In the genomic region with DNA sequence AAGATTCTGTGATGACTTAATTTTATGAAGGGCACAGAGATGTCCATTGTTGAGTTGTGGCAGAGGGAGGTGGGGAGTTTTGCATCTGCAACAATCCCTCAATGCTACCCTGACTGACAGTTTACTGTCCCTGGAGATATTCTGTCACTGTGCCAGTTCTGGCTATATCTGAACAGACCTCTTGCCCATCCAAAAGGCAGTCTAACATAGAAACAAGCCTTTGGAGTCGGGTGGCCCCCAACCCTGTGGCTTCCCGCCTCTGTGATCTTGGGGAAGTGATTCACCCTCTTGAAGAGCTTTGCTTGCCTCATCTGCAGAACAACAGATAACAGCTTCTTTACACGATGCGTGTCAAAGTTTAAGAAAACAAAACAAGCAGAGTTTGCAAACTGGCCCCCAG, we compare ENCODE assay signal across 1 cellular context.
TF ChIP-seq lines count a peak whose summit lies in the region.

No MANE protein-coding gene starts in this region.

TF ChIP-seq in HepG2, 621 proteins besides CTCF, POLR2A, EP300 and RAD21 (continued from another document and continues in another):
- TF ChIP-seq ZNF329 (CRISPR knock-in tag; IDR thresholded peaks at IDR 0.05; ENCODE audit: low read depth) (no peak), SP2 (CRISPR knock-in tag; IDR thresholded peaks at IDR 0.05) (no peak), ZSCAN12 (CRISPR knock-in tag; IDR thresholded peaks at IDR 0.05) (no peak), HMGA1 (CRISPR knock-in tag; conservative IDR thresholded peaks at IDR 0.05) (no peak), FOSL2 (CRISPR knock-in tag; IDR thresholded peaks at IDR 0.05) (peak; percentile 90), HNF4A (CRISPR knock-in tag; IDR thresholded peaks at IDR 0.05) (no peak), ESRRA (CRISPR knock-in tag; IDR thresholded peaks at IDR 0.05; ENCODE audit: low read depth) (no peak), ZSCAN20 (CRISPR knock-in tag; IDR thresholded peaks at IDR 0.05; ENCODE audit: borderline replicate concordance) (no peak), ZIK1 (CRISPR knock-in tag; IDR thresholded peaks at IDR 0.05; ENCODE audit: borderline replicate concordance, low read depth) (no peak), SATB2 (CRISPR knock-in tag; IDR thresholded peaks at IDR 0.05) (no peak), SUZ12 (IDR thresholded peaks at IDR 0.05; ENCODE audit: low read depth, low read length) (no peak), RNF219 (CRISPR knock-in tag; IDR thresholded peaks at IDR 0.05) (no peak), ZSCAN9 (CRISPR knock-in tag; IDR thresholded peaks at IDR 0.05; ENCODE audit: borderline replicate concordance) (no peak), CEBPB (IDR thresholded peaks at IDR 0.05; ENCODE audit: borderline replicate concordance, low read depth, low read length) (no peak), PHF20 (CRISPR knock-in tag; IDR thresholded peaks at IDR 0.05) (no peak), ZNF530 (CRISPR knock-in tag; IDR thresholded peaks at IDR 0.05; ENCODE audit: low read depth) (no peak), HIC2 (CRISPR knock-in tag; IDR thresholded peaks at IDR 0.05; ENCODE audit: low read depth) (no peak), ZMYM2 (CRISPR knock-in tag; IDR thresholded peaks at IDR 0.05) (no peak), TBL1XR1 (IDR thresholded peaks at IDR 0.05; ENCODE audit: borderline replicate concordance, low read length, partially characterized antibody) (no peak), TIGD3 (CRISPR knock-in tag; IDR thresholded peaks at IDR 0.05; ENCODE audit: borderline replicate concordance) (no peak), SMYD3 (CRISPR knock-in tag; IDR thresholded peaks at IDR 0.05) (no peak), ZNF24 (IDR thresholded peaks at IDR 0.05) (no peak), ERF (CRISPR knock-in tag; IDR thresholded peaks at IDR 0.05) (peak; percentile 34; the same call in 1 of the 2 replicates), SNAPC2 (CRISPR knock-in tag; IDR thresholded peaks at IDR 0.05) (no peak), ZNF781 (CRISPR knock-in tag; IDR thresholded peaks at IDR 0.05; ENCODE audit: borderline replicate concordance, not compliant biosample characterization) (no peak), POLR2AphosphoS5 (IDR thresholded peaks at IDR 0.05; ENCODE audit: low read depth, low read length) (no peak), ZNF792 (CRISPR knock-in tag; IDR thresholded peaks at IDR 0.05) (no peak), NCOR1 (IDR thresholded peaks at IDR 0.05; ENCODE audit: borderline replicate concordance, low read length) (no peak), ZNF607 (CRISPR knock-in tag; IDR thresholded peaks at IDR 0.05; ENCODE audit: borderline replicate concordance) (no peak), ZNF501 (CRISPR knock-in tag; IDR thresholded peaks at IDR 0.05) (no peak), SOX6 (IDR thresholded peaks at IDR 0.05) (no peak), SOX6 (CRISPR knock-in tag; IDR thresholded peaks at IDR 0.05) (no peak), FOSL1 (CRISPR knock-in tag; IDR thresholded peaks at IDR 0.05; ENCODE audit: borderline replicate concordance) (peak; percentile 60; the same call in 1 of the 2 replicates), ZBTB8A (CRISPR knock-in tag; IDR thresholded peaks at IDR 0.05; ENCODE audit: borderline replicate concordance, low read depth) (no peak), ZNF564 (CRISPR knock-in tag; IDR thresholded peaks at IDR 0.05) (no peak), ZNF431 (CRISPR knock-in tag; IDR thresholded peaks at IDR 0.05; ENCODE audit: borderline replicate concordance, low read depth) (no peak), NR3C1 (CRISPR knock-in tag; IDR thresholded peaks at IDR 0.05) (no peak), TBP (CRISPR knock-in tag; IDR thresholded peaks at IDR 0.05) (no peak), FIP1L1 (IDR thresholded peaks at IDR 0.05; ENCODE audit: borderline replicate concordance, insufficient read depth, low read depth, low read length) (no peak), PAX8 (CRISPR knock-in tag; IDR thresholded peaks at IDR 0.05; ENCODE audit: borderline replicate concordance) (no peak), CHCHD3 (CRISPR knock-in tag; IDR thresholded peaks at IDR 0.05) (no peak)
- TF ChIP-seq, protein P1, sequence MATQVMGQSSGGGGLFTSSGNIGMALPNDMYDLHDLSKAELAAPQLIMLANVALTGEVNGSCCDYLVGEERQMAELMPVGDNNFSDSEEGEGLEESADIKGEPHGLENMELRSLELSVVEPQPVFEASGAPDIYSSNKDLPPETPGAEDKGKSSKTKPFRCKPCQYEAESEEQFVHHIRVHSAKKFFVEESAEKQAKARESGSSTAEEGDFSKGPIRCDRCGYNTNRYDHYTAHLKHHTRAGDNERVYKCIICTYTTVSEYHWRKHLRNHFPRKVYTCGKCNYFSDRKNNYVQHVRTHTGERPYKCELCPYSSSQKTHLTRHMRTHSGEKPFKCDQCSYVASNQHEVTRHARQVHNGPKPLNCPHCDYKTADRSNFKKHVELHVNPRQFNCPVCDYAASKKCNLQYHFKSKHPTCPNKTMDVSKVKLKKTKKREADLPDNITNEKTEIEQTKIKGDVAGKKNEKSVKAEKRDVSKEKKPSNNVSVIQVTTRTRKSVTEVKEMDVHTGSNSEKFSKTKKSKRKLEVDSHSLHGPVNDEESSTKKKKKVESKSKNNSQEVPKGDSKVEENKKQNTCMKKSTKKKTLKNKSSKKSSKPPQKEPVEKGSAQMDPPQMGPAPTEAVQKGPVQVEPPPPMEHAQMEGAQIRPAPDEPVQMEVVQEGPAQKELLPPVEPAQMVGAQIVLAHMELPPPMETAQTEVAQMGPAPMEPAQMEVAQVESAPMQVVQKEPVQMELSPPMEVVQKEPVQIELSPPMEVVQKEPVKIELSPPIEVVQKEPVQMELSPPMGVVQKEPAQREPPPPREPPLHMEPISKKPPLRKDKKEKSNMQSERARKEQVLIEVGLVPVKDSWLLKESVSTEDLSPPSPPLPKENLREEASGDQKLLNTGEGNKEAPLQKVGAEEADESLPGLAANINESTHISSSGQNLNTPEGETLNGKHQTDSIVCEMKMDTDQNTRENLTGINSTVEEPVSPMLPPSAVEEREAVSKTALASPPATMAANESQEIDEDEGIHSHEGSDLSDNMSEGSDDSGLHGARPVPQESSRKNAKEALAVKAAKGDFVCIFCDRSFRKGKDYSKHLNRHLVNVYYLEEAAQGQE (IDR thresholded peaks at IDR 0.05; ENCODE audit: borderline replicate concordance in 1 of 2, low read depth in 1 of 2, low read length in 2 of 2) = no peak
- TF ChIP-seq, protein P2, sequence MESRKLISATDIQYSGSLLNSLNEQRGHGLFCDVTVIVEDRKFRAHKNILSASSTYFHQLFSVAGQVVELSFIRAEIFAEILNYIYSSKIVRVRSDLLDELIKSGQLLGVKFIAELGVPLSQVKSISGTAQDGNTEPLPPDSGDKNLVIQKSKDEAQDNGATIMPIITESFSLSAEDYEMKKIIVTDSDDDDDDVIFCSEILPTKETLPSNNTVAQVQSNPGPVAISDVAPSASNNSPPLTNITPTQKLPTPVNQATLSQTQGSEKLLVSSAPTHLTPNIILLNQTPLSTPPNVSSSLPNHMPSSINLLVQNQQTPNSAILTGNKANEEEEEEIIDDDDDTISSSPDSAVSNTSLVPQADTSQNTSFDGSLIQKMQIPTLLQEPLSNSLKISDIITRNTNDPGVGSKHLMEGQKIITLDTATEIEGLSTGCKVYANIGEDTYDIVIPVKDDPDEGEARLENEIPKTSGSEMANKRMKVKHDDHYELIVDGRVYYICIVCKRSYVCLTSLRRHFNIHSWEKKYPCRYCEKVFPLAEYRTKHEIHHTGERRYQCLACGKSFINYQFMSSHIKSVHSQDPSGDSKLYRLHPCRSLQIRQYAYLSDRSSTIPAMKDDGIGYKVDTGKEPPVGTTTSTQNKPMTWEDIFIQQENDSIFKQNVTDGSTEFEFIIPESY (CRISPR knock-in tag; IDR thresholded peaks at IDR 0.05) = peak; percentile 21; the same call in 1 of the 2 replicates
- TF ChIP-seq, protein P3, sequence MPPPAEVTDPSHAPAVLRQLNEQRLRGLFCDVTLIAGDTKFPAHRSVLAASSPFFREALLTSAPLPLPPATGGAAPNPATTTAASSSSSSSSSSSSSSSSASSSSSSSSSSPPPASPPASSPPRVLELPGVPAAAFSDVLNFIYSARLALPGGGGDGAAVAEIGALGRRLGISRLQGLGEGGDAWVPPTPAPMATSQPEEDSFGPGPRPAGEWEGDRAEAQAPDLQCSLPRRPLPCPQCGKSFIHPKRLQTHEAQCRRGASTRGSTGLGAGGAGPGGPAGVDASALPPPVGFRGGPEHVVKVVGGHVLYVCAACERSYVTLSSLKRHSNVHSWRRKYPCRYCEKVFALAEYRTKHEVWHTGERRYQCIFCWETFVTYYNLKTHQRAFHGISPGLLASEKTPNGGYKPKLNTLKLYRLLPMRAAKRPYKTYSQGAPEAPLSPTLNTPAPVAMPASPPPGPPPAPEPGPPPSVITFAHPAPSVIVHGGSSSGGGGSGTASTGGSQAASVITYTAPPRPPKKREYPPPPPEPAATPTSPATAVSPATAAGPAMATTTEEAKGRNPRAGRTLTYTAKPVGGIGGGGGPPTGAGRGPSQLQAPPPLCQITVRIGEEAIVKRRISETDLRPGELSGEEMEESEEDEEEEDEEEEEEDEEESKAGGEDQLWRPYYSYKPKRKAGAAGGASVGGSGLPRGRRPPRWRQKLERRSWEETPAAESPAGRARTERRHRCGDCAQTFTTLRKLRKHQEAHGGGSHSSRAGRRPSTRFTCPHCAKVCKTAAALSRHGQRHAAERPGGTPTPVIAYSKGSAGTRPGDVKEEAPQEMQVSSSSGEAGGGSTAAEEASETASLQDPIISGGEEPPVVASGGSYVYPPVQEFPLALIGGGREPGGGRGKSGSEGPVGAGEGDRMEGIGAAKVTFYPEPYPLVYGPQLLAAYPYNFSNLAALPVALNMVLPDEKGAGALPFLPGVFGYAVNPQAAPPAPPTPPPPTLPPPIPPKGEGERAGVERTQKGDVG (CRISPR knock-in tag; IDR thresholded peaks at IDR 0.05; ENCODE audit: borderline replicate concordance) = no peak
- TF ChIP-seq, protein P4, sequence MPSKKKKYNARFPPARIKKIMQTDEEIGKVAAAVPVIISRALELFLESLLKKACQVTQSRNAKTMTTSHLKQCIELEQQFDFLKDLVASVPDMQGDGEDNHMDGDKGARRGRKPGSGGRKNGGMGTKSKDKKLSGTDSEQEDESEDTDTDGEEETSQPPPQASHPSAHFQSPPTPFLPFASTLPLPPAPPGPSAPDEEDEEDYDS (CRISPR knock-in tag; IDR thresholded peaks at IDR 0.05) = no peak
- TF ChIP-seq, protein P5, sequence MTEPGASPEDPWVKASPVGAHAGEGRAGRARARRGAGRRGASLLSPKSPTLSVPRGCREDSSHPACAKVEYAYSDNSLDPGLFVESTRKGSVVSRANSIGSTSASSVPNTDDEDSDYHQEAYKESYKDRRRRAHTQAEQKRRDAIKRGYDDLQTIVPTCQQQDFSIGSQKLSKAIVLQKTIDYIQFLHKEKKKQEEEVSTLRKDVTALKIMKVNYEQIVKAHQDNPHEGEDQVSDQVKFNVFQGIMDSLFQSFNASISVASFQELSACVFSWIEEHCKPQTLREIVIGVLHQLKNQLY (CRISPR knock-in tag; IDR thresholded peaks at IDR 0.05) = peak; percentile 16; the same call in 1 of the 2 replicates
